ENCODE assay signal across 9 cellular contexts in the genomic region with DNA sequence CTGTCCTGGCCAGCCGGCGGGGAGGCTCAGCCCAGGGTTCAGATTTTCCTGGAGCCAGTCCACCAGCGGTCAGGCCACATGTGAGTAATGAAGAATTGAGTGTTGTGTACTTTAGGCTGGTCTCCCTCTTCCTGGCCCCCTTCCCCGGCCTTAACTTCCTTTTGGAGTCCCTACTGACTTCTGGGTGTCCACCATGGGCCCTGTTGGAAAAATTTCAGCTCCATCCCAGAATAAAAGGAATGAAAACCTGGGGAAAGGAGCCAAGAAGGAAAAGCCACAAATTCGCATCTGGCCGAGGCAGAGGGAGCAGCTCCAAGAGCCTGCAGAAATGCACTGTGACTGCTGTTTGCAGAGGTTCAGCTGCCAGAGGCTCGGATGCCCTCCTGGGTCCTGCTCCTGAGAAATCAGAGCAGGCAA. TPM values are rescaled to one million over a fixed set of nuclear protein-coding genes. Genes with fewer than 3 reads are reported as not detected.
A peak's percentile ranks its signal among the peaks of the same experiment; 100 is the strongest.
DNase-seq lines count a peak whose midpoint lies in the region; ATAC-seq and TF ChIP-seq lines count a peak whose summit lies in the region.
"Had no signal": no experiment of that assay in that cellular context is flagged by ENCODE, and none has a peak within 500 bp of the region (broad histone marks: within the 10 kb centered on the region; RNA-seq: fewer than 3 reads in every experiment).

No MANE protein-coding gene starts in this region.

- intact Hi-C loops in vagina (cut with DNase I), result loop anchor here (5.0 kb wide), 2 partner anchors 56 to 616 kb away; partner anchors contain the start of gene G0S2

- H3K27me3 ChIP-seq in muscle layer of duodenum (ENCODE audit: low read depth, low read length) (peaks cover 7% of the 10 kb centered on the region), vagina (no peaks in the 10 kb centered on the region)
- H3K27me3 ChIP-seq: thyroid gland had no signal

- ATAC-seq in HG02588 (IDR thresholded peaks at IDR 0.05; ENCODE audit: unreplicated experiment), result no peak

- H3K9me3 ChIP-seq in muscle layer of duodenum (ENCODE audit: control insufficient read depth in 1 of 2, low read length in 2 of 2) (no peaks in the 10 kb centered on the region), vagina (no peaks in the 10 kb centered on the region)
- H3K9me3 ChIP-seq: SJSA1, thyroid gland had no signal

- H3K27ac ChIP-seq in muscle layer of duodenum (ENCODE audit: low read length), result peak overlapping the region; percentile 66
- H3K27ac ChIP-seq in vagina, result peak overlapping the region; percentile 83
- H3K27ac ChIP-seq: SJSA1 had no signal

- H3K36me3 ChIP-seq in muscle layer of duodenum (ENCODE audit: control insufficient read depth in 1 of 2, insufficient read depth in 2 of 2, low read length in 2 of 2) (no peaks in the 10 kb centered on the region), vagina (no peaks in the 10 kb centered on the region)
- H3K36me3 ChIP-seq: SJSA1, thyroid gland had no signal

- DNase-seq in LHCN-M2 (ENCODE audit: low read depth) (peak; percentile 24), epithelial cell of proximal tubule (ENCODE audit: low read depth) (no peak), vagina (ENCODE audit: extremely low spot score in 2 of 2) (peak in 1 of 2 donors; percentile 91), SKM-1 (lab: John Stamatoyannopoulos, UW; ENCODE audit: unreplicated experiment) (no peak), NCI-H1417 (lab: John Stamatoyannopoulos, UW) (no peak)

- no peak for TF ChIP-seq POLR2A in vagina (IDR thresholded peaks at IDR 0.05)

- TF ChIP-seq CTCF in epithelial cell of proximal tubule (conservative IDR thresholded peaks at IDR 0.05; ENCODE audit: low read depth, low read length) (no peak), vagina (IDR thresholded peaks at IDR 0.05) (no peak)

- H3K4me1 ChIP-seq in muscle layer of duodenum (ENCODE audit: control insufficient read depth in 1 of 2, insufficient read depth in 2 of 2, low read length in 2 of 2), result peaks cover 16 to 42% of the 10 kb centered on the region in 2 donors
- peaks cover 52% of the 10 kb centered on the region for H3K4me1 ChIP-seq in vagina

- H3K4me3 ChIP-seq in epithelial cell of proximal tubule (ENCODE audit: low read depth, low read length) (peak overlapping the region; percentile 56), muscle layer of duodenum (ENCODE audit: low read depth in 1 of 2, low read length in 2 of 2) (peak overlapping the region in 1 of 2 donors; percentile 60), vagina (peak overlapping the region; percentile 42 to 61)

RNA-seq across cellular contexts. Expression of gene HHAT, which starts 35.5 kb away (rescaled TPM):
- 24.6 and 28.1 TPM in 2 replicates for total RNA-seq in LHCN-M2 (2014; rRNA removed)
- polyA plus RNA-seq in LHCN-M2 (2012), result 11.9 TPM
- 10.9 and 13.7 TPM in 2 replicates for total RNA-seq in epithelial cell of proximal tubule
- 11.8 TPM for total RNA-seq in vagina
